In the genomic region with DNA sequence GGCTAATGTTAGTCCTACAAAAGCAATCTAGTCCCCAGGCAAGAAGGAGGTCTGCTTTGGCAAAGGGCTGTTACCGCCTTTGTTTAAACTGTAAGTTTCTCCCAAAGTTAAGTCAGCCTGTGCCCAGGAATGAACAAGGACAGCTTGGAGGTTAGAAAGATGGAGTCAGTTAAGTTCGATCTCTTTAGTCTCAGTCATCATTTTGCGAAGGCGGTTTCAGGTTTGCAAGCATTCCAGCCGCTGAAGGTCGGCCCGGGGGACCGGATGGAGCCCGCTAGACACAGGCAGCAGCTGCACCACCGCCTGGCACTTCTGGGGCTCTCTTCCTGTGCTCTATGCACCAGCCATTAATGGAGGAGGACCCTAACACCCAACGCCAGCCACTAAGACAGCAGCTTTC, we compare ENCODE assay signal across 8 cellular contexts.
DNase-seq lines count a peak whose midpoint lies in the region; ATAC-seq and TF ChIP-seq lines count a peak whose summit lies in the region.

No MANE protein-coding gene starts in this region.

- no peaks in the 10 kb centered on the region for H3K36me3 ChIP-seq in Peyer's patch

- H3K27ac Mint-ChIP-seq in CD4-positive, alpha-beta T cell = peak overlapping the region; percentile 89
- H3K27ac Mint-ChIP-seq in endothelial cell (ENCODE audit: unreplicated experiment) (peak overlapping the region; percentile 77), osteocyte (ENCODE audit: unreplicated experiment) (peak overlapping the region; percentile 96)

- no peaks in the 10 kb centered on the region for H3K27me3 ChIP-seq in CD4-positive, alpha-beta T cell (ENCODE audit: control insufficient read depth, insufficient read depth, low read length)
- no peaks in the 10 kb centered on the region for H3K27me3 ChIP-seq in Peyer's patch

- H3K9me3 ChIP-seq in CD4-positive, alpha-beta T cell (ENCODE audit: control insufficient read depth, low read length) = no peaks in the 10 kb centered on the region
- H3K9me3 ChIP-seq in Peyer's patch = no peaks in the 10 kb centered on the region

- no peak for ATAC-seq in CD4-positive, alpha-beta T cell (ENCODE audit: poor library complexity)

- TF ChIP-seq POLR2A in Peyer's patch (IDR thresholded peaks at IDR 0.05) = no peak

- peak overlapping the region; percentile 31 for H3K4me3 Mint-ChIP-seq in CD4-positive, alpha-beta T cell
- H3K4me3 Mint-ChIP-seq in endothelial cell (ENCODE audit: unreplicated experiment) = peak overlapping the region; percentile 35
- H3K4me3 Mint-ChIP-seq in osteocyte (ENCODE audit: unreplicated experiment) = no peak overlapping the region

- peak overlapping the region; percentile 9 for H3K27ac ChIP-seq in CD4-positive, alpha-beta T cell (ENCODE audit: low read depth, low read length)
- peak overlapping the region; percentile 27 to 90 (median 74) for H3K27ac ChIP-seq in Peyer's patch

- TF ChIP-seq CTCF in CD4-positive, alpha-beta T cell (IDR thresholded peaks at IDR 0.05) = no peak
- TF ChIP-seq CTCF in Peyer's patch (IDR thresholded peaks at IDR 0.05) (no peak), endothelial cell (IDR thresholded peaks at IDR 0.05; ENCODE audit: unreplicated experiment) (no peak), osteocyte (IDR thresholded peaks at IDR 0.05) (no peak)

- no peaks in the 10 kb centered on the region for H3K27me3 Mint-ChIP-seq in CD4-positive, alpha-beta T cell
- H3K27me3 Mint-ChIP-seq in endothelial cell (ENCODE audit: unreplicated experiment) (peaks cover 3% of the 10 kb centered on the region), osteocyte (ENCODE audit: unreplicated experiment) (no peaks in the 10 kb centered on the region)

- DNase-seq in CD4-positive, alpha-beta T cell = no peak
- DNase-seq in Peyer's patch (peak in 1 of 3 donors; percentile 13), endothelial cell (ENCODE audit: low spot score) (no peak), osteocyte (ENCODE audit: extremely low spot score, unreplicated experiment) (no peak), medulla oblongata (ENCODE audit: extremely low spot score) (no peak), KG1 (lab: John Stamatoyannopoulos, UW) (no peak), OCI-M1 (lab: John Stamatoyannopoulos, UW) (no peak), AG08395 (ENCODE audit: low spot score) (no peak)

- H3K9me3 Mint-ChIP-seq in CD4-positive, alpha-beta T cell = no peaks in the 10 kb centered on the region
- H3K9me3 Mint-ChIP-seq in endothelial cell (ENCODE audit: unreplicated experiment) (no peaks in the 10 kb centered on the region), osteocyte (ENCODE audit: unreplicated experiment) (no peaks in the 10 kb centered on the region)

- H3K4me1 ChIP-seq in Peyer's patch = peaks cover 5 to 90% (median 30%) of the 10 kb centered on the region in 4 donors

- no peak overlapping the region for H3K4me3 ChIP-seq in Peyer's patch

- intact Hi-C loops in CD4-positive, alpha-beta T cell (cut with DNase I, micrococcal nuclease) = no loop called here

- CTCF ChIA-PET in CD4-positive, alpha-beta T cell (lab: Charles Lee) = interaction anchor here (1.2 to 2.2 kb wide), 6 partner anchors 19 to 168 kb away, joined by 3 to 15 read pairs (median 7); no protein-coding TSS in a partner anchor

- H3K36me3 Mint-ChIP-seq in CD4-positive, alpha-beta T cell (ENCODE audit: low read depth) = peaks cover 34% of the 10 kb centered on the region
- H3K36me3 Mint-ChIP-seq in endothelial cell (ENCODE audit: low read depth, unreplicated experiment) (peaks cover 8% of the 10 kb centered on the region), osteocyte (ENCODE audit: unreplicated experiment) (peaks cover 4% of the 10 kb centered on the region)

- POLR2A ChIA-PET in CD4-positive, alpha-beta T cell (lab: Charles Lee) = interaction anchor here (1.7 to 2.1 kb wide), 4 partner anchors 9 to 92 kb away, joined by 4 to 11 read pairs (median 6); a partner anchor contains a TSS

- peaks cover 90% of the 10 kb centered on the region for H3K4me1 Mint-ChIP-seq in CD4-positive, alpha-beta T cell (ENCODE audit: low read depth)
- H3K4me1 Mint-ChIP-seq in endothelial cell (ENCODE audit: unreplicated experiment) (peaks cover 58% of the 10 kb centered on the region), osteocyte (ENCODE audit: unreplicated experiment) (peaks cover 91% of the 10 kb centered on the region)
